In genomic region chr3:101070260-101071121, GRCh38 we compare ENCODE assay signal across 8 cellular contexts.
A peak's percentile ranks its signal among the peaks of the same experiment; 100 is the strongest.
DNase-seq lines count a peak whose midpoint lies in the region; ATAC-seq and TF ChIP-seq lines count a peak whose summit lies in the region.

No MANE protein-coding gene starts in this region.

- peak; percentile 66 for ATAC-seq in naive thymus-derived CD4-positive, alpha-beta T cell
- ATAC-seq in upper lobe of left lung (ENCODE audit: low FRiP score in 2 of 2): peak; percentile 61 to 71

- H3K36me3 Mint-ChIP-seq in naive thymus-derived CD4-positive, alpha-beta T cell: no peaks in the 10 kb centered on the region

- WGBS in upper lobe of left lung, 2 donors: 30 to 41% methylated on average over 5 of the region's 5 CpGs

- H3K4me1 Mint-ChIP-seq in naive thymus-derived CD4-positive, alpha-beta T cell: peaks cover 0 to 4% (median 0%) of the 10 kb centered on the region in 7 donors

- peaks cover 0 to 5% (median 0%) of the 10 kb centered on the region in 11 donors for H3K9me3 Mint-ChIP-seq in naive thymus-derived CD4-positive, alpha-beta T cell

- peaks cover 0 to 4% of the 10 kb centered on the region in 2 donors for H3K4me1 ChIP-seq in naive thymus-derived CD4-positive, alpha-beta T cell (ENCODE audit: control insufficient read depth in 2 of 2, insufficient read depth in 2 of 2, low read length in 2 of 2)
- peaks cover 9 to 25% (median 11%) of the 10 kb centered on the region in 4 donors for H3K4me1 ChIP-seq in upper lobe of left lung

- H3K27ac Mint-ChIP-seq in naive thymus-derived CD4-positive, alpha-beta T cell: no peak overlapping the region

- TF ChIP-seq EP300 in upper lobe of left lung (IDR thresholded peaks at IDR 0.05): no peak

- no peak overlapping the region for H3K4me3 ChIP-seq in naive thymus-derived CD4-positive, alpha-beta T cell (ENCODE audit: low read length)
- H3K4me3 ChIP-seq in upper lobe of left lung: no peak overlapping the region

- H3K27me3 ChIP-seq in naive thymus-derived CD4-positive, alpha-beta T cell (ENCODE audit: control insufficient read depth in 2 of 2, insufficient read depth in 2 of 2, low read length in 2 of 2): no peaks in the 10 kb centered on the region
- no peaks in the 10 kb centered on the region for H3K27me3 ChIP-seq in upper lobe of left lung

- H3K27me3 Mint-ChIP-seq in naive thymus-derived CD4-positive, alpha-beta T cell: peaks cover 11 to 24% (median 19%) of the 10 kb centered on the region in 5 donors

- no peaks in the 10 kb centered on the region for H3K9me3 ChIP-seq in naive thymus-derived CD4-positive, alpha-beta T cell (ENCODE audit: control insufficient read depth in 2 of 3, low read length in 3 of 3)
- no peaks in the 10 kb centered on the region for H3K9me3 ChIP-seq in upper lobe of left lung

- H3K4me3 Mint-ChIP-seq in naive thymus-derived CD4-positive, alpha-beta T cell: no peak overlapping the region

- peak; percentile 44 to 58 (median 48) for TF ChIP-seq CTCF in upper lobe of left lung (IDR thresholded peaks at IDR 0.05)

- DNase-seq in EL (peak; percentile 38), H4 (ENCODE audit: low spot score) (peak; percentile 24), NCI-H2029 treated with DMSO at 0.1 percent for 48 hours (lab: John Stamatoyannopoulos, UW) (peak; percentile 12), upper lobe of left lung (peak; percentile 64 to 75), LoVo (ENCODE audit: low spot score) (no peak)
- peak; percentile 62 for DNase-seq in activated CD4-positive, alpha-beta T cell treated with anti-CD3 and anti-CD28 coated beads, Interleukin-2, amount 50 U/mL, for 1 hour
- peak; percentile 2 for DNase-seq in effector CD8-positive, alpha-beta T cell (lab: John Stamatoyannopoulos, UW)
- peak; percentile 17 to 60 (median 30) for DNase-seq in naive thymus-derived CD4-positive, alpha-beta T cell

- H3K27ac ChIP-seq in naive thymus-derived CD4-positive, alpha-beta T cell (ENCODE audit: low read depth, low read length): no peak overlapping the region
- H3K27ac ChIP-seq in upper lobe of left lung: peak overlapping the region in 2 of 4 donors; percentile 6 to 34

- intact Hi-C loops in naive thymus-derived CD4-positive, alpha-beta T cell (cut with micrococcal nuclease): loop anchor here (1.0 to 5.0 kb wide), 6 partner anchors 311 to 566 kb away; partner anchors contain the start of gene TRMT10C (in 1 of the 2)

- CTCF ChIA-PET in naive thymus-derived CD4-positive, alpha-beta T cell (lab: Charles Lee): interaction anchor here (0.6 to 1.4 kb wide), 3 partner anchors 312 to 621 kb away, joined by 3 to 5 read pairs (median 3); no protein-coding TSS in a partner anchor

- H3K36me3 ChIP-seq in naive thymus-derived CD4-positive, alpha-beta T cell (ENCODE audit: control insufficient read depth in 2 of 3, insufficient read depth in 3 of 3, low read length in 3 of 3): no peaks in the 10 kb centered on the region
- H3K36me3 ChIP-seq in upper lobe of left lung: no peaks in the 10 kb centered on the region

- TF ChIP-seq POLR2A in upper lobe of left lung (IDR thresholded peaks at IDR 0.05): no peak

- POLR2A ChIA-PET in naive thymus-derived CD4-positive, alpha-beta T cell (lab: Charles Lee): interaction anchor here (0.8 kb wide), 1 partner anchor 667 kb away, joined by 3 read pairs; no protein-coding TSS in a partner anchor
